Comparison of ENCODE assay signal across 10 cellular contexts in genomic region chr10:124657806-124658205, GRCh38.
DNase-seq lines count a peak whose midpoint lies in the region; ATAC-seq, FAIRE-seq and TF ChIP-seq lines count a peak whose summit lies in the region.
"Had no signal": no experiment of that assay in that cellular context is flagged by ENCODE, and none has a peak within 500 bp of the region (broad histone marks: within the 10 kb centered on the region; RNA-seq: fewer than 3 reads in every experiment).

No MANE protein-coding gene starts in this region.

- peaks cover 24% of the 10 kb centered on the region for H3K36me3 Mint-ChIP-seq in activated CD4-positive, alpha-beta T cell treated with anti-CD3 and anti-CD28 coated beads, Interleukin-2, amount 10 ng/mL, durations not matched to agents 7 days and 5 days (ENCODE audit: low read depth)
- H3K36me3 Mint-ChIP-seq in activated B cell treated with CpG ODN at 0.5 μM for 24 hours (ENCODE audit: low read depth), result peaks cover 57% of the 10 kb centered on the region
- H3K36me3 Mint-ChIP-seq in stimulated activated naive B cell treated with anti-CD40 and anti-IgM and Interleukin-4, amounts not matched to agents 10 μg/mL and 1 μg/mL and 100 μg/mL, for 72 hours, result peaks cover 13 to 15% of the 10 kb centered on the region in 2 donors

- ATAC-seq in activated B cell treated with CpG ODN at 0.5 μM for 24 hours (ENCODE audit: low read depth), result peak; percentile 71
- ATAC-seq in stimulated activated naive B cell treated with anti-CD40 and anti-IgM and Interleukin-4, amounts not matched to agents 10 μg/mL and 1 μg/mL and 100 μg/mL, for 72 hours (replicated peaks), result peak; percentile 87 to 90
- ATAC-seq in GM21528 (IDR thresholded peaks at IDR 0.05; ENCODE audit: low FRiP score, unreplicated experiment), result no peak

- no peak for DNase-seq in activated CD4-positive, alpha-beta T cell treated with anti-CD3 and anti-CD28 coated beads, Interleukin-2, amount 10 ng/mL, durations not matched to agents 7 days and 5 days
- no peak for DNase-seq in activated CD4-positive, alpha-beta T cell treated with anti-CD3 and anti-CD28 coated beads for 1 hour
- DNase-seq in activated B cell treated with CpG ODN at 0.5 μM for 24 hours (no peak), glomerular visceral epithelial cell (ENCODE audit: extremely low spot score) (peak; percentile 9), NCI-H146 (lab: John Stamatoyannopoulos, UW) (no peak), GM12892 (ENCODE audit: insufficient read length) (no peak)
- DNase-seq in stimulated activated naive B cell treated with anti-CD40 and anti-IgM and Interleukin-4, amounts not matched to agents 10 μg/mL and 1 μg/mL and 100 μg/mL, for 72 hours, result peak; percentile 52
- DNase-seq: NCI-H2081 treated with DMSO at 0.1 percent for 48 hours had no signal

- CTCF ChIA-PET in activated CD4-positive, alpha-beta T cell treated with anti-CD3 and anti-CD28 coated beads, Interleukin-2, amount 10 ng/mL, durations not matched to agents 7 days and 5 days (lab: Charles Lee), result interaction anchor here (1.2 kb wide), 1 partner anchor 84 kb away, joined by 4 read pairs; no protein-coding TSS in a partner anchor
- CTCF ChIA-PET in activated B cell treated with CpG ODN at 0.5 μM for 24 hours (lab: Charles Lee), result interaction anchor here (0.7 to 1.0 kb wide), 3 partner anchors 61 to 83 kb away, joined by 3 read pairs; no protein-coding TSS in a partner anchor

- H3K27me3 Mint-ChIP-seq in activated CD4-positive, alpha-beta T cell treated with anti-CD3 and anti-CD28 coated beads, Interleukin-2, amount 10 ng/mL, durations not matched to agents 7 days and 5 days, result no peaks in the 10 kb centered on the region
- H3K27me3 Mint-ChIP-seq in activated B cell treated with CpG ODN at 0.5 μM for 24 hours, result no peaks in the 10 kb centered on the region
- H3K27me3 Mint-ChIP-seq in stimulated activated naive B cell treated with anti-CD40 and anti-IgM and Interleukin-4, amounts not matched to agents 10 μg/mL and 1 μg/mL and 100 μg/mL, for 72 hours, result no peaks in the 10 kb centered on the region

- TF ChIP-seq POLR2A in GM12892 (IDR thresholded peaks at IDR 0.05; ENCODE audit: low read depth, low read length), result no peak

- TF ChIP-seq CTCF in activated B cell treated with CpG ODN at 0.5 μM for 24 hours (IDR thresholded peaks at IDR 0.05), result no peak

- POLR2A ChIA-PET in activated CD4-positive, alpha-beta T cell treated with anti-CD3 and anti-CD28 coated beads, Interleukin-2, amount 10 ng/mL, durations not matched to agents 7 days and 5 days (lab: Charles Lee), result no interaction called here
- POLR2A ChIA-PET in activated B cell treated with CpG ODN at 0.5 μM for 24 hours (lab: Charles Lee), result interaction anchor here (0.9 to 2.0 kb wide), 3 partner anchors 9 to 61 kb away, joined by 3 to 6 read pairs (median 3); no protein-coding TSS in a partner anchor

- peak overlapping the region; percentile 11 for H3K4me3 Mint-ChIP-seq in activated CD4-positive, alpha-beta T cell treated with anti-CD3 and anti-CD28 coated beads, Interleukin-2, amount 10 ng/mL, durations not matched to agents 7 days and 5 days
- H3K4me3 Mint-ChIP-seq in activated B cell treated with CpG ODN at 0.5 μM for 24 hours, result peak overlapping the region; percentile 53
- H3K4me3 Mint-ChIP-seq in stimulated activated naive B cell treated with anti-CD40 and anti-IgM and Interleukin-4, amounts not matched to agents 10 μg/mL and 1 μg/mL and 100 μg/mL, for 72 hours, result peak overlapping the region; percentile 51 to 59

- peak overlapping the region; percentile 83 for H3K27ac Mint-ChIP-seq in activated CD4-positive, alpha-beta T cell treated with anti-CD3 and anti-CD28 coated beads, Interleukin-2, amount 10 ng/mL, durations not matched to agents 7 days and 5 days
- peak overlapping the region; percentile 85 for H3K27ac Mint-ChIP-seq in activated B cell treated with CpG ODN at 0.5 μM for 24 hours
- peak overlapping the region; percentile 95 for H3K27ac Mint-ChIP-seq in stimulated activated naive B cell treated with anti-CD40 and anti-IgM and Interleukin-4, amounts not matched to agents 10 μg/mL and 1 μg/mL and 100 μg/mL, for 72 hours

- intact Hi-C loops in activated B cell treated with CpG ODN at 0.5 μM for 24 hours (cut with micrococcal nuclease), result no loop called here

- no peaks in the 10 kb centered on the region for H3K9me3 Mint-ChIP-seq in activated CD4-positive, alpha-beta T cell treated with anti-CD3 and anti-CD28 coated beads, Interleukin-2, amount 10 ng/mL, durations not matched to agents 7 days and 5 days
- H3K9me3 Mint-ChIP-seq in activated B cell treated with CpG ODN at 0.5 μM for 24 hours, result no peaks in the 10 kb centered on the region
- H3K9me3 Mint-ChIP-seq in stimulated activated naive B cell treated with anti-CD40 and anti-IgM and Interleukin-4, amounts not matched to agents 10 μg/mL and 1 μg/mL and 100 μg/mL, for 72 hours, result no peaks in the 10 kb centered on the region

- no peak for FAIRE-seq in GM12892 (lab: Jason Lieb, UNC)
- FAIRE-seq: A204.1 had no signal

- peaks cover 68% of the 10 kb centered on the region for H3K4me1 Mint-ChIP-seq in activated CD4-positive, alpha-beta T cell treated with anti-CD3 and anti-CD28 coated beads, Interleukin-2, amount 10 ng/mL, durations not matched to agents 7 days and 5 days
- H3K4me1 Mint-ChIP-seq in activated B cell treated with CpG ODN at 0.5 μM for 24 hours, result peaks cover 85% of the 10 kb centered on the region
- peaks cover 65 to 90% of the 10 kb centered on the region in 2 donors for H3K4me1 Mint-ChIP-seq in stimulated activated naive B cell treated with anti-CD40 and anti-IgM and Interleukin-4, amounts not matched to agents 10 μg/mL and 1 μg/mL and 100 μg/mL, for 72 hours

Comparison
In these comparisons a context has a peak if more than half of its experiments do, and no peak if none do; other contexts are left out.
1. DNase-seq: peak in glomerular visceral epithelial cell (single experiment) and stimulated activated naive B cell treated with anti-CD40 and anti-IgM and Interleukin-4, amounts not matched to agents 10 μg/mL and 1 μg/mL and 100 μg/mL, for 72 hours (single experiment); none in activated CD4-positive, alpha-beta T cell treated with anti-CD3 and anti-CD28 coated beads, Interleukin-2, amount 10 ng/mL, durations not matched to agents 7 days and 5 days (single experiment), activated CD4-positive, alpha-beta T cell treated with anti-CD3 and anti-CD28 coated beads for 1 hour (single experiment), activated B cell treated with CpG ODN at 0.5 μM for 24 hours (single experiment), NCI-H146 (single experiment) and GM12892 (single experiment).
2. Peak in every context shown above with its lines, with median percentiles within 50 percentile points of each other: H3K27ac Mint-ChIP-seq and H3K4me3 Mint-ChIP-seq.